ENCODE assay signal across 9 cellular contexts in the genomic region with DNA sequence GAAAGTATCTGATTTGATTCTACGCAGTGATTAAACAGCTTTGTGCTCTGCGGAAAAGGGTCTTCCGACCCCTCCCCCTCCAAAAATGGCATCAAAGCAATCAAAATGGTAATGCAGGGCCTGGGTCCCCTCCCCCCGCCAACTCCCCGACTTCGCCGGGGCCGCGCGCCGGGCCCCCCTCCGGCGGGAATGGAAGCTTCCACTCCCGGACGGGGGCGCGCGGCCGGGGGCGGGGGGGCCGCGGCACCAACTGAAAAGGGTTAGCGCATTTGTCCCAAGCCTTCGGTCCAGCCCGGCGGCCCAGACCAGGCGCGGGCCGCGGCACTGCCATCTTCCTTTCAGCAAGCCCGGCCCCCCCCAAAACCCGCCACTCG. TPM values are rescaled to one million over a fixed set of nuclear protein-coding genes. Genes with fewer than 3 reads are reported as not detected.
A peak's percentile ranks its signal among the peaks of the same experiment; 100 is the strongest.
DNase-seq lines count a peak whose midpoint lies in the region; ATAC-seq and TF ChIP-seq lines count a peak whose summit lies in the region.
"Had no signal": no experiment of that assay in that cellular context is flagged by ENCODE, and none has a peak within 500 bp of the region (broad histone marks: within the 10 kb centered on the region; RNA-seq: fewer than 3 reads in every experiment).

No MANE protein-coding gene starts in this region.

- WGBS in psoas muscle, 3 donors, result 0 to 1% (median 1%) methylated on average over 25 to 33 of the region's 33 CpGs

- peak overlapping the region; percentile 94 for H3K4me3 Mint-ChIP-seq in WTC11

- intact Hi-C loops in psoas muscle (cut with DNase I), result no loop called here
- intact Hi-C loops in posterior vena cava (cut with DNase I), result no loop called here

- TF ChIP-seq CTCF in WTC11 (IDR thresholded peaks at IDR 0.05) (no peak), psoas muscle (IDR thresholded peaks at IDR 0.05) (no peak), brain microvascular endothelial cell (IDR thresholded peaks at IDR 0.05; ENCODE audit: low read depth, low read length, missing control alignments) (no peak)

- DNase-seq in DMS114 treated with DMSO at 0.1 percent for 48 hours (lab: John Stamatoyannopoulos, UW; ENCODE audit: unreplicated experiment) (peak; percentile 37), WTC11 (ENCODE audit: low spot score) (peak; percentile 78), psoas muscle (peak in 1 of 2 donors; percentile 34), posterior vena cava (ENCODE audit: low spot score) (no peak), epidermal melanocyte (ENCODE audit: insufficient read length, low spot score) (no peak), brain microvascular endothelial cell (no peak)
- DNase-seq: NCI-H2171 had no signal

- no peaks in the 10 kb centered on the region for H3K9me3 ChIP-seq in psoas muscle

- H3K4me1 ChIP-seq in psoas muscle, result peaks cover 15% of the 10 kb centered on the region

- ATAC-seq in WTC11 (peak; percentile 24), psoas muscle (no peak), HG03135 (IDR thresholded peaks at IDR 0.05; ENCODE audit: unreplicated experiment) (no peak)

- H3K27ac Mint-ChIP-seq in WTC11, result peak overlapping the region; percentile 96

- CTCF ChIA-PET in WTC11 (lab: Charles Lee), result interaction anchor here (1.2 to 2.9 kb wide), 6 partner anchors 31 to 186 kb away, joined by 4 to 13 read pairs (median 6); no protein-coding TSS in a partner anchor

- H3K36me3 Mint-ChIP-seq in WTC11, result peaks cover 45% of the 10 kb centered on the region

- H3K27me3 Mint-ChIP-seq in WTC11 (ENCODE audit: low read depth), result peaks cover 4% of the 10 kb centered on the region

- H3K36me3 ChIP-seq in psoas muscle (ENCODE audit: insufficient read depth in 1 of 2, low read depth in 1 of 2) (no peaks in the 10 kb centered on the region), brain microvascular endothelial cell (replicated peaks) (no peaks in the 10 kb centered on the region)

- in situ Hi-C loops in brain microvascular endothelial cell (cut with HindIII; ENCODE audit: low pct_ligation_motif_present, low sequenced_read_pairs), result no loop called here

- H3K27ac ChIP-seq in psoas muscle, result no peak overlapping the region
- no peak overlapping the region for H3K27ac ChIP-seq in brain microvascular endothelial cell

- H3K4me3 ChIP-seq in iPS-11a (ENCODE audit: low read depth, low read length), result peak overlapping the region; percentile 74
- peak overlapping the region; percentile 59 for H3K4me3 ChIP-seq in psoas muscle
- H3K4me3 ChIP-seq in brain microvascular endothelial cell (ENCODE audit: low read depth, low read length), result no peak overlapping the region

- H3K27me3 ChIP-seq in psoas muscle (ENCODE audit: insufficient read depth in 3 of 3, low read length in 2 of 3), result peaks cover 0 to 86% (median 21%) of the 10 kb centered on the region in 3 donors
- H3K27me3 ChIP-seq in brain microvascular endothelial cell (replicated peaks), result peaks cover 57% of the 10 kb centered on the region

- no peaks in the 10 kb centered on the region for H3K9me3 Mint-ChIP-seq in WTC11

- POLR2A ChIA-PET in WTC11 (lab: Charles Lee), result interaction anchor here (0.7 to 3.6 kb wide), 8 partner anchors 10 to 311 kb away, joined by 3 to 17 read pairs (median 4); a partner anchor contains a TSS

- peaks cover 57% of the 10 kb centered on the region for H3K4me1 Mint-ChIP-seq in WTC11

TF ChIP-seq in WTC11, 78 proteins besides CTCF, POLR2A, EP300 and RAD21:
- TF ChIP-seq, protein P1, sequence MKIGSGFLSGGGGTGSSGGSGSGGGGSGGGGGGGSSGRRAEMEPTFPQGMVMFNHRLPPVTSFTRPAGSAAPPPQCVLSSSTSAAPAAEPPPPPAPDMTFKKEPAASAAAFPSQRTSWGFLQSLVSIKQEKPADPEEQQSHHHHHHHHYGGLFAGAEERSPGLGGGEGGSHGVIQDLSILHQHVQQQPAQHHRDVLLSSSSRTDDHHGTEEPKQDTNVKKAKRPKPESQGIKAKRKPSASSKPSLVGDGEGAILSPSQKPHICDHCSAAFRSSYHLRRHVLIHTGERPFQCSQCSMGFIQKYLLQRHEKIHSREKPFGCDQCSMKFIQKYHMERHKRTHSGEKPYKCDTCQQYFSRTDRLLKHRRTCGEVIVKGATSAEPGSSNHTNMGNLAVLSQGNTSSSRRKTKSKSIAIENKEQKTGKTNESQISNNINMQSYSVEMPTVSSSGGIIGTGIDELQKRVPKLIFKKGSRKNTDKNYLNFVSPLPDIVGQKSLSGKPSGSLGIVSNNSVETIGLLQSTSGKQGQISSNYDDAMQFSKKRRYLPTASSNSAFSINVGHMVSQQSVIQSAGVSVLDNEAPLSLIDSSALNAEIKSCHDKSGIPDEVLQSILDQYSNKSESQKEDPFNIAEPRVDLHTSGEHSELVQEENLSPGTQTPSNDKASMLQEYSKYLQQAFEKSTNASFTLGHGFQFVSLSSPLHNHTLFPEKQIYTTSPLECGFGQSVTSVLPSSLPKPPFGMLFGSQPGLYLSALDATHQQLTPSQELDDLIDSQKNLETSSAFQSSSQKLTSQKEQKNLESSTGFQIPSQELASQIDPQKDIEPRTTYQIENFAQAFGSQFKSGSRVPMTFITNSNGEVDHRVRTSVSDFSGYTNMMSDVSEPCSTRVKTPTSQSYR (CRISPR knock-in tag; IDR thresholded peaks at IDR 0.05), result peak; percentile 66; the same call in 1 of the 2 replicates
- peak; percentile 48; the same call in 1 of the 2 replicates for TF ChIP-seq FOXP1 (CRISPR knock-in tag; IDR thresholded peaks at IDR 0.05; ENCODE audit: borderline replicate concordance)
- TF ChIP-seq, protein P2, sequence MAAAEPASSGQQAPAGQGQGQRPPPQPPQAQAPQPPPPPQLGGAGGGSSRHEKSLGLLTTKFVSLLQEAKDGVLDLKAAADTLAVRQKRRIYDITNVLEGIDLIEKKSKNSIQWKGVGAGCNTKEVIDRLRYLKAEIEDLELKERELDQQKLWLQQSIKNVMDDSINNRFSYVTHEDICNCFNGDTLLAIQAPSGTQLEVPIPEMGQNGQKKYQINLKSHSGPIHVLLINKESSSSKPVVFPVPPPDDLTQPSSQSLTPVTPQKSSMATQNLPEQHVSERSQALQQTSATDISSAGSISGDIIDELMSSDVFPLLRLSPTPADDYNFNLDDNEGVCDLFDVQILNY (CRISPR knock-in tag; IDR thresholded peaks at IDR 0.05), result 0 out of 2 replicates have a peak, but pooled peaks have one; percentile 44
- TF ChIP-seq MXD4 (CRISPR knock-in tag; IDR thresholded peaks at IDR 0.05; ENCODE audit: borderline replicate concordance), result no peak
- TF ChIP-seq SP1 (CRISPR knock-in tag; conservative IDR thresholded peaks at IDR 0.05), result peak; percentile 53

RNA-seq across cellular contexts. Expression of a gene that starts 2.9 kb away (rescaled TPM):
- total RNA-seq in WTC11 (2021) (90.6 to 107 TPM (median 92.5 TPM) in 3 replicates), psoas muscle (under 1 TPM in 3 of 4 donors, not detected in 1; 0.26 to 0.58 (median 0.44) TPM), posterior vena cava (under 1 TPM; 0.32 to 0.38 TPM)
- under 1 TPM; 0.03 to 0.06 (median 0.03) TPM for polyA plus RNA-seq in psoas muscle

Comparison
In these comparisons a context has a peak if more than half of its experiments do, and no peak if none do; other contexts are left out.
1. DNase-seq: peak in DMS114 treated with DMSO at 0.1 percent for 48 hours (single experiment) and WTC11 (single experiment); none in posterior vena cava (single experiment), epidermal melanocyte (single experiment) and brain microvascular endothelial cell (single experiment).
2. RNA of a gene that starts 2.9 kb away (total RNA-seq): 90.6 to 107 TPM in WTC11; 0.26 to 0.58 TPM in psoas muscle and 0.32 to 0.38 TPM in posterior vena cava; every median in the first group is over 10 times any median in the second.